Comparison of ENCODE assay signal across 11 cellular contexts in genomic region chr5:96080557-96080956, GRCh38.
DNase-seq lines count a peak whose midpoint lies in the region.
"Had no signal": no experiment of that assay in that cellular context is flagged by ENCODE, and none has a peak within 500 bp of the region (broad histone marks: within the 10 kb centered on the region; RNA-seq: fewer than 3 reads in every experiment).

No MANE protein-coding gene starts in this region.

- no peak overlapping the region for H3K4me3 ChIP-seq in H7 (ENCODE audit: insufficient read depth, low read depth, low read length)

- H3K36me3 ChIP-seq in H7 (replicated peaks; ENCODE audit: control insufficient read depth, insufficient read depth, low read length), result no peaks in the 10 kb centered on the region

- peak; percentile 35 for DNase-seq in activated CD4-positive, alpha-beta T cell treated with anti-CD3 and anti-CD28 coated beads for 48 hours
- no peak for DNase-seq in activated CD4-positive, alpha-beta T cell treated with anti-CD3 and anti-CD28 coated beads for 1 hour
- DNase-seq in M059J (ENCODE audit: low read depth) (peak; percentile 92), dermis blood vessel endothelial cell (peak; percentile 24), non-pigmented ciliary epithelial cell (ENCODE audit: low read depth) (peak; percentile 62), H7 (no peak), SW480 (ENCODE audit: low spot score) (no peak), SIG-M5 treated with dmso at 0.1 percent for 504 hours (lab: John Stamatoyannopoulos, UW; ENCODE audit: unreplicated experiment) (no peak)
- DNase-seq: activated naive CD4-positive, alpha-beta T cell; KG1; small intestine had no signal

- H3K27me3 ChIP-seq in H7 (ENCODE audit: control insufficient read depth, insufficient read depth, low read length), result no peaks in the 10 kb centered on the region

Comparison
In these comparisons a context has a peak if more than half of its experiments do, and no peak if none do; other contexts are left out.
1. DNase-seq: peak in activated CD4-positive, alpha-beta T cell treated with anti-CD3 and anti-CD28 coated beads for 48 hours (single experiment), M059J (single experiment), dermis blood vessel endothelial cell (single experiment) and non-pigmented ciliary epithelial cell (single experiment); none in activated CD4-positive, alpha-beta T cell treated with anti-CD3 and anti-CD28 coated beads for 1 hour (single experiment), H7 (single experiment), SW480 (single experiment) and SIG-M5 treated with dmso at 0.1 percent for 504 hours (single experiment).